Comparison of ENCODE assay signal across 8 cellular contexts in the genomic region with DNA sequence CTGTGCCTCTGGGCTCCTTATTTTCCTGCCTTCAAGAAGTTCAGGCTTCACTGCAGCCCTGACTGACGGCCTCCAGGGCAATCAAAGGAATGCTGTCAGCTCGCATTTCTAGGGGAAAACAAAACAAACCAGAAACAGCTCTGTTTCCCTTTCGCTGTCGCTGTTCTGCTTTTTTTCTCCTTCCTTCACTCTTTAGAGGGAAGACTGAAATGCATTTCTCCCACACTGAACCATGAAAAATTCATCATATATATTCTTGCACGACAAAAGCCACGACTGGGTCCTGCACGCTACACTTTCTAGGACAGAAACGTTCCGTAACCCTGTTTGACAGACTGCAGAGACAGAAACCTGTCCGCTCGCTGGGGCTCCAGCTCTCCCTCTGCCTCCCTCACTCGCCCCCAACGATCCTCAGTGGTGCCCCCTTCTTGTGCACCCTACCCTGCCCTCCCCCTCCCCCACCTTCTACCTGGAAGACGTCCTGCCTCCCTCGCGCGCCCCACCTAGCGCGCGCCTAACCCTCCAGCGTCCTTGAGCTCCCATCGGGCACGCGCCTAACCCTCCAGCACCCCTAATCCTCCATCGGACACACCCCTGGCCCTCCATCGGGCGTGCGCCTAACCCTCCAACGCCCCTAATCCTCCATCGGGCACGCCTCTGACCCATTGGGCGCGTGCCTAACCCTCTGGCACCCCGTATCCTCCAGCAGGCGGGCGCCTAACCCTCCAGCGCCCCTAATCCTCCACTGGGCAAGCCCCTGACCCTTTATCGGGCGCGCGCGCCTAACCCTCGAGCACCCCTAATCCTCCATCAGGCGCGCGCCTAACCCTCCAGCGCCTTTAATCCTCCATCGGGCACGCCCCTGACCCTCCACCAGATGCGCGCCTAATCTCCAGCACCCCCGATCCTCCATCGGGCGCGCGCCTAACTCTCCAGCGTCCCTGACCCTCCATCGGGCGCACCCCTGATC. TPM values are rescaled to one million over a fixed set of nuclear protein-coding genes. Genes with fewer than 3 reads are reported as not detected.
DNase-seq lines count a peak whose midpoint lies in the region; ATAC-seq and TF ChIP-seq lines count a peak whose summit lies in the region.

No MANE protein-coding gene starts in this region.

- H3K27ac ChIP-seq in HEK293 (ENCODE audit: extremely low read depth, low read depth, low read length): peak overlapping the region; percentile 42; the same call in 1 of the 2 replicates
- H3K27ac ChIP-seq in osteoblast (ENCODE audit: low read depth, low read length): no peak overlapping the region

- POLR2A ChIA-PET in HEK293 (lab: Yijun Ruan, JAX): no interaction called here

- no peaks in the 10 kb centered on the region for H3K9me3 ChIP-seq in HEK293 (ENCODE audit: control insufficient read depth, insufficient read depth, low read depth, low read length)
- no peaks in the 10 kb centered on the region for H3K9me3 ChIP-seq in T-helper 17 cell (ENCODE audit: control insufficient read depth, low read length, poor library complexity, severe bottlenecking)
- no peaks in the 10 kb centered on the region for H3K9me3 ChIP-seq in osteoblast (ENCODE audit: low read depth, low read length)

- H3K4me1 Mint-ChIP-seq in T-helper 17 cell: no peaks in the 10 kb centered on the region

- peak overlapping the region; percentile 36 for H3K4me3 ChIP-seq in HEK293 (ENCODE audit: low read depth, low read length)
- H3K4me3 ChIP-seq in fibroblast of pulmonary artery (replicated peaks; ENCODE audit: low read depth, low read length): peak overlapping the region; percentile 44
- peak overlapping the region; percentile 60 for H3K4me3 ChIP-seq in osteoblast (ENCODE audit: insufficient read depth, low read length)

- H3K27me3 ChIP-seq in osteoblast (ENCODE audit: insufficient read depth, low read length): peaks cover 2% of the 10 kb centered on the region

- no peaks in the 10 kb centered on the region for H3K36me3 ChIP-seq in HEK293 (ENCODE audit: control insufficient read depth in 2 of 2, insufficient read depth in 1 of 2, low read length in 2 of 2)
- no peaks in the 10 kb centered on the region for H3K36me3 ChIP-seq in osteoblast (ENCODE audit: insufficient read depth, low read length)

- H3K36me3 Mint-ChIP-seq in T-helper 17 cell (ENCODE audit: low read depth): no peaks in the 10 kb centered on the region

- TF ChIP-seq CTCF in HEK293 (tag by site-specific recombination; IDR thresholded peaks at IDR 0.05) (no peak), fibroblast of pulmonary artery (IDR thresholded peaks at IDR 0.05; ENCODE audit: low read length, missing control alignments) (no peak), osteoblast (IDR thresholded peaks at IDR 0.05; ENCODE audit: extremely low read depth, low read depth, low read length) (no peak)

- H3K4me2 ChIP-seq in osteoblast (ENCODE audit: insufficient read depth, low read length): peak overlapping the region; percentile 80

- CTCF ChIA-PET in HEK293 (lab: Yijun Ruan, JAX): interaction anchor here (0.6 kb wide), 1 partner anchor 662 kb away, joined by 3 read pairs; no protein-coding TSS in a partner anchor

- ATAC-seq in T-helper 17 cell: no peak
- no peak for ATAC-seq in HG02623 (IDR thresholded peaks at IDR 0.05; ENCODE audit: unreplicated experiment)
- ATAC-seq in GM19351 (IDR thresholded peaks at IDR 0.05; ENCODE audit: unreplicated experiment): no peak

- no peaks in the 10 kb centered on the region for H3K79me2 ChIP-seq in osteoblast (ENCODE audit: insufficient read depth, low read length)

- DNase-seq in T-helper 17 cell (no peak), fibroblast of pulmonary artery (ENCODE audit: low read depth) (peak; percentile 12), osteoblast (ENCODE audit: insufficient read length, low spot score, missing footprints) (no peak), DMS153 treated with DMSO at 0.1 percent for 48 hours (lab: John Stamatoyannopoulos, UW; ENCODE audit: unreplicated experiment) (no peak), NCI-H187 (lab: John Stamatoyannopoulos, UW) (no peak)

- H3K4me1 ChIP-seq in HEK293 (ENCODE audit: control insufficient read depth, insufficient read depth, low read length): no peaks in the 10 kb centered on the region; the same call in 1 of the 2 replicates
- H3K4me1 ChIP-seq in osteoblast (ENCODE audit: insufficient read depth, low read length): no peaks in the 10 kb centered on the region

- H4K20me1 ChIP-seq in osteoblast (ENCODE audit: insufficient read depth, low read length): no peaks in the 10 kb centered on the region

- peak overlapping the region; percentile 70 for H2AFZ ChIP-seq in osteoblast (ENCODE audit: low read length)

- H3K27ac Mint-ChIP-seq in T-helper 17 cell: no peak overlapping the region

- H3K4me3 Mint-ChIP-seq in T-helper 17 cell: peak overlapping the region; percentile 80

- H3K27me3 Mint-ChIP-seq in T-helper 17 cell: peaks cover 73% of the 10 kb centered on the region

TF ChIP-seq in HEK293, 187 proteins besides CTCF, POLR2A, EP300 and RAD21:
- TF ChIP-seq, protein P1, sequence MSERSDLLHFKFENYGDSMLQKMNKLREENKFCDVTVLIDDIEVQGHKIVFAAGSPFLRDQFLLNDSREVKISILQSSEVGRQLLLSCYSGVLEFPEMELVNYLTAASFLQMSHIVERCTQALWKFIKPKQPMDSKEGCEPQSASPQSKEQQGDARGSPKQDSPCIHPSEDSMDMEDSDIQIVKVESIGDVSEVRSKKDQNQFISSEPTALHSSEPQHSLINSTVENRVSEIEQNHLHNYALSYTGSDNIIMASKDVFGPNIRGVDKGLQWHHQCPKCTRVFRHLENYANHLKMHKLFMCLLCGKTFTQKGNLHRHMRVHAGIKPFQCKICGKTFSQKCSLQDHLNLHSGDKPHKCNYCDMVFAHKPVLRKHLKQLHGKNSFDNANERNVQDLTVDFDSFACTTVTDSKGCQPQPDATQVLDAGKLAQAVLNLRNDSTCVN (tag by site-specific recombination; optimal IDR thresholded peaks at IDR 0.05): peak; percentile 71
- TF ChIP-seq ZNF433 (tag by site-specific recombination; IDR thresholded peaks at IDR 0.05; ENCODE audit: low read depth): no peak
- TF ChIP-seq KLF16 (tag by site-specific recombination; IDR thresholded peaks at IDR 0.05): 0 out of 2 replicates have a peak, but pooled peaks have one; percentile 40
- TF ChIP-seq KLF9 (tag by site-specific recombination; IDR thresholded peaks at IDR 0.05; ENCODE audit: low read depth): peak; percentile 63
- TF ChIP-seq, protein P2, sequence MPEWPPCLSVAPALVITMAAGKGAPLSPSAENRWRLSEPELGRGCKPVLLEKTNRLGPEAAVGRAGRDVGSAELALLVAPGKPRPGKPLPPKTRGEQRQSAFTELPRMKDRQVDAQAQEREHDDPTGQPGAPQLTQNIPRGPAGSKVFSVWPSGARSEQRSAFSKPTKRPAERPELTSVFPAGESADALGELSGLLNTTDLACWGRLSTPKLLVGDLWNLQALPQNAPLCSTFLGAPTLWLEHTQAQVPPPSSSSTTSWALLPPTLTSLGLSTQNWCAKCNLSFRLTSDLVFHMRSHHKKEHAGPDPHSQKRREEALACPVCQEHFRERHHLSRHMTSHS (tag by site-specific recombination; IDR thresholded peaks at IDR 0.05): no peak
- TF ChIP-seq KLF1 (tag by site-specific recombination; IDR thresholded peaks at IDR 0.05): peak; percentile 74
- TF ChIP-seq ZNF677 (tag by site-specific recombination; IDR thresholded peaks at IDR 0.05): no peak
- TF ChIP-seq, protein P3, sequence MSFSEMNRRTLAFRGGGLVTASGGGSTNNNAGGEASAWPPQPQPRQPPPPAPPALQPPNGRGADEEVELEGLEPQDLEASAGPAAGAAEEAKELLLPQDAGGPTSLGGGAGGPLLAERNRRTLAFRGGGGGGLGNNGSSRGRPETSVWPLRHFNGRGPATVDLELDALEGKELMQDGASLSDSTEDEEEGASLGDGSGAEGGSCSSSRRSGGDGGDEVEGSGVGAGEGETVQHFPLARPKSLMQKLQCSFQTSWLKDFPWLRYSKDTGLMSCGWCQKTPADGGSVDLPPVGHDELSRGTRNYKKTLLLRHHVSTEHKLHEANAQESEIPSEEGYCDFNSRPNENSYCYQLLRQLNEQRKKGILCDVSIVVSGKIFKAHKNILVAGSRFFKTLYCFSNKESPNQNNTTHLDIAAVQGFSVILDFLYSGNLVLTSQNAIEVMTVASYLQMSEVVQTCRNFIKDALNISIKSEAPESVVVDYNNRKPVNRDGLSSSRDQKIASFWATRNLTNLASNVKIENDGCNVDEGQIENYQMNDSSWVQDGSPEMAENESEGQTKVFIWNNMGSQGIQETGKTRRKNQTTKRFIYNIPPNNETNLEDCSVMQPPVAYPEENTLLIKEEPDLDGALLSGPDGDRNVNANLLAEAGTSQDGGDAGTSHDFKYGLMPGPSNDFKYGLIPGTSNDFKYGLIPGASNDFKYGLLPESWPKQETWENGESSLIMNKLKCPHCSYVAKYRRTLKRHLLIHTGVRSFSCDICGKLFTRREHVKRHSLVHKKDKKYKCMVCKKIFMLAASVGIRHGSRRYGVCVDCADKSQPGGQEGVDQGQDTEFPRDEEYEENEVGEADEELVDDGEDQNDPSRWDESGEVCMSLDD (tag by site-specific recombination; IDR thresholded peaks at IDR 0.05): peak; percentile 87
- TF ChIP-seq ZBTB8A (tag by site-specific recombination; IDR thresholded peaks at IDR 0.05): peak; percentile 93
- TF ChIP-seq ZNF335 (tag by site-specific recombination; conservative IDR thresholded peaks at IDR 0.05): peak; percentile 55
- no peak for TF ChIP-seq IKZF3 (tag by site-specific recombination; IDR thresholded peaks at IDR 0.05)
- TF ChIP-seq ZNF221 (tag by site-specific recombination; IDR thresholded peaks at IDR 0.05; ENCODE audit: borderline replicate concordance): no peak
- peak; percentile 59; the same call in 1 of the 2 replicates for TF ChIP-seq ZNF777 (tag by site-specific recombination; IDR thresholded peaks at IDR 0.05; ENCODE audit: borderline replicate concordance)
- peak; percentile 35; the same call in 1 of the 2 replicates for TF ChIP-seq PRDM1 (tag by site-specific recombination; IDR thresholded peaks at IDR 0.05)

RNA-seq across cellular contexts. Expression of a gene that starts 37.1 kb away (rescaled TPM):
- total RNA-seq in T-helper 17 cell (not detected), osteoblast (under 0.01 TPM in 1 of 2 replicates, not detected in the other)
